In the genomic region with DNA sequence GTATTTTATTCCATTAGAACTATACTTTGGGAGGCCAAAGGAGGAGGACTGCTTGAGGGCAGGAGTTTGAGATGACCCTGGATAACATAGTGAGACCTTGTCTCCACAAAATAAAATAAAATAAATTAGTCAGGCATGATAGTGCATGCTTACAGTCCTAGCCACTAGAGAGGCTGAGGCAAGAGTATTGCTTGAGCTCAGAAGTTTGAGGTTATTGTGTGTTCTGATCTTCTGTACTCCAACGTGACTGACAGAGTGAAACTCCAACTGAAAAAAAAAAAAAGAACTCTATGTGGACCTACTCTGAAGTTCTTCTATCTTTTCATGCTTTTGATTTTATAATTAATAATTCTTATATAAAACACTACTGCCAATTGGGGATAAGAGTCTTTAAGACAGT, we compare ENCODE assay signal across 18 cellular contexts.
DNase-seq lines count a peak whose midpoint lies in the region; ATAC-seq and TF ChIP-seq lines count a peak whose summit lies in the region.
"Had no signal": no experiment of that assay in that cellular context is flagged by ENCODE, and none has a peak within 500 bp of the region (broad histone marks: within the 10 kb centered on the region; RNA-seq: fewer than 3 reads in every experiment).

No MANE protein-coding gene starts in this region.

- H3K4me3 ChIP-seq in DND-41 (ENCODE audit: low read depth in 1 of 2, low read length in 2 of 2) (no peak overlapping the region), Loucy (ENCODE audit: low read length, poor library complexity, severe bottlenecking) (no peak overlapping the region), OCI-LY1 (ENCODE audit: low read depth, low read length, poor library complexity, severe bottlenecking) (no peak overlapping the region), left lung (no peak overlapping the region)
- H3K4me3 ChIP-seq: BLaER1, GM23338 had no signal

- H3K27me3 ChIP-seq in DND-41 (ENCODE audit: insufficient read depth, low read length, poor library complexity) (no peaks in the 10 kb centered on the region), Loucy (ENCODE audit: insufficient read depth, low read length, poor library complexity, severe bottlenecking) (no peaks in the 10 kb centered on the region), OCI-LY1 (ENCODE audit: insufficient read depth, low read length) (no peaks in the 10 kb centered on the region), left lung (no peaks in the 10 kb centered on the region)
- H3K27me3 ChIP-seq: BLaER1 had no signal

- intact Hi-C loops in left lung (cut with DNase I) = no loop called here

- peaks cover 6% of the 10 kb centered on the region for H3K9me3 ChIP-seq in DND-41 (ENCODE audit: insufficient read depth, low read length, severe bottlenecking)
- H3K9me3 ChIP-seq in Loucy (ENCODE audit: insufficient read depth, low read depth, low read length) = no peaks in the 10 kb centered on the region
- no peaks in the 10 kb centered on the region for H3K9me3 ChIP-seq in OCI-LY1 (ENCODE audit: low read length)
- H3K9me3 ChIP-seq in left lung = no peaks in the 10 kb centered on the region
- H3K9me3 ChIP-seq: BLaER1, Caco-2 had no signal

- H3K36me3 ChIP-seq in DND-41 (ENCODE audit: insufficient read depth, low read length) (no peaks in the 10 kb centered on the region; the same call in 1 of the 2 replicates), Loucy (ENCODE audit: insufficient read depth, low read length) (no peaks in the 10 kb centered on the region), OCI-LY1 (ENCODE audit: insufficient read depth, low read length) (no peaks in the 10 kb centered on the region), left lung (no peaks in the 10 kb centered on the region)
- H3K36me3 ChIP-seq: BLaER1 had no signal

- H4K20me1 ChIP-seq in DND-41 (ENCODE audit: insufficient read depth, low read length) (no peaks in the 10 kb centered on the region), Loucy (ENCODE audit: insufficient read depth, low read length, poor library complexity, severe bottlenecking) (no peaks in the 10 kb centered on the region), OCI-LY1 (ENCODE audit: insufficient read depth, low read length) (no peaks in the 10 kb centered on the region)
- H4K20me1 ChIP-seq: BLaER1 had no signal

- DNase-seq in DND-41 (peak; percentile 44), left lung (no peak), GF-D8 (lab: John Stamatoyannopoulos, UW) (no peak), occipital lobe (lab: John Stamatoyannopoulos, UW) (no peak)
- DNase-seq: Caco-2; CD4-positive, CD25-positive, alpha-beta regulatory T cell; CD8-positive, alpha-beta T cell; DMS153; EL; GDM1; H9 had no signal

- peak overlapping the region; percentile 56 for H3K9ac ChIP-seq in DND-41 (ENCODE audit: low read depth, low read length)
- no peak overlapping the region for H3K9ac ChIP-seq in Loucy (ENCODE audit: low read depth, low read length, poor library complexity, severe bottlenecking)
- H3K9ac ChIP-seq in OCI-LY1 (ENCODE audit: low read length) = no peak overlapping the region
- H3K9ac ChIP-seq: BLaER1 had no signal

- no peaks in the 10 kb centered on the region for H3K79me2 ChIP-seq in DND-41 (ENCODE audit: insufficient read depth, low read length)
- H3K79me2 ChIP-seq in Loucy (ENCODE audit: insufficient read depth, low read length) = no peaks in the 10 kb centered on the region
- H3K79me2 ChIP-seq in OCI-LY1 (ENCODE audit: insufficient read depth, low read length) = no peaks in the 10 kb centered on the region

- H2AFZ ChIP-seq in DND-41 (ENCODE audit: low read depth, low read length) (peak overlapping the region; percentile 6; the same call in 1 of the 2 replicates), Loucy (ENCODE audit: low read length) (no peak overlapping the region), OCI-LY1 (ENCODE audit: low read length) (peak overlapping the region; percentile 32)

- no peaks in the 10 kb centered on the region for H3F3A ChIP-seq in Loucy (ENCODE audit: low read depth)
- no peaks in the 10 kb centered on the region for H3F3A ChIP-seq in OCI-LY1 (ENCODE audit: insufficient read depth, low read length)

- no peak for TF ChIP-seq CTCF in DND-41 (IDR thresholded peaks at IDR 0.05; ENCODE audit: borderline replicate concordance, extremely low read depth, low read length, poor library complexity, severe bottlenecking)
- TF ChIP-seq CTCF in Loucy (conservative IDR thresholded peaks at IDR 0.05; ENCODE audit: low read length) = no peak
- no peak for TF ChIP-seq CTCF in OCI-LY1 (IDR thresholded peaks at IDR 0.05; ENCODE audit: low read length)
- TF ChIP-seq CTCF in left lung (IDR thresholded peaks at IDR 0.05) = no peak

- peaks cover 57% of the 10 kb centered on the region for H3K4me1 ChIP-seq in DND-41 (ENCODE audit: insufficient read depth, low read length)
- H3K4me1 ChIP-seq in Loucy (ENCODE audit: insufficient read depth, low read length, poor library complexity, severe bottlenecking) = peaks cover 8% of the 10 kb centered on the region
- H3K4me1 ChIP-seq in OCI-LY1 (ENCODE audit: insufficient read depth, low read length, severe bottlenecking) = peaks cover 26% of the 10 kb centered on the region
- H3K4me1 ChIP-seq in left lung = no peaks in the 10 kb centered on the region
- H3K4me1 ChIP-seq: BLaER1, Caco-2 had no signal

- ATAC-seq in DND-41 (ENCODE audit: insufficient read depth, low read depth) = peak; percentile 85
- ATAC-seq in left lung = no peak
- ATAC-seq: CD8-positive, alpha-beta T cell; GM23338; HCT116 had no signal

- H3K4me2 ChIP-seq in DND-41 (ENCODE audit: insufficient read depth, low read length) (peak overlapping the region; percentile 31), Loucy (ENCODE audit: low read depth, low read length, poor library complexity, severe bottlenecking) (peak overlapping the region; percentile 53), OCI-LY1 (ENCODE audit: low read length) (no peak overlapping the region)
- H3K4me2 ChIP-seq: BLaER1, GM23338 had no signal

- H3K27ac ChIP-seq in DND-41 (ENCODE audit: low read length) = peak overlapping the region; percentile 97
- H3K27ac ChIP-seq in OCI-LY1 (ENCODE audit: low read depth, low read length, poor library complexity, severe bottlenecking) = no peak overlapping the region
- no peak overlapping the region for H3K27ac ChIP-seq in left lung
- H3K27ac ChIP-seq: 22Rv1, BLaER1, C4-2B had no signal

- no peaks in the 10 kb centered on the region for H3K9me2 ChIP-seq in Loucy (replicated peaks; ENCODE audit: low read depth, low read length)
- no peaks in the 10 kb centered on the region for H3K9me2 ChIP-seq in OCI-LY1 (ENCODE audit: low read depth, low read length)
